1 cellular context compared by ENCODE assay signal in genomic region chr12:48917857-48918537, GRCh38.
TF ChIP-seq lines count a peak whose summit lies in the region.

No MANE protein-coding gene starts in this region.

TF ChIP-seq in GM23338, 12 proteins besides CTCF, POLR2A, EP300 and RAD21 (continued from another document):
- TF ChIP-seq REST (IDR thresholded peaks at IDR 0.05; ENCODE audit: unreplicated experiment) (no peak), EZH2 (IDR thresholded peaks at IDR 0.05; ENCODE audit: low read depth, unreplicated experiment) (no peak)
